ENCODE assay signal across 9 cellular contexts in the genomic region with DNA sequence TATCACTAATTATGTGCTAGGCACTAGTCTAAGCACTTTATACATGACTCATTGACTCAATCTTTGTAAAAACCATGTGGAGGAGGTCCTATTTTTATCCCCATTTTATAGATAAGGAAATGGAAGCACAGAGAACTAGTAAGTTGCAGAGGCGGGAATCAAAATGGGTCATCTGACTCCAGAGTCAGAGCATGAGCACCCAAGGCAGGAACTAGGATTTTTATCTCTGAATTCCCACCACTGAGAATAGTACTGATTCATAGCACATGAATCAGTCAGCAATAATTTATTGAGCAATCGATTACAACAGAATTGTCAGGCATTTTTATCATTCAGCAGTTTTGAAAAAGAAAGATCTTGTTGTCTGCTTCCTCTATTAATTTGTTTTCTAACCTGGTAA. TPM values are rescaled to one million over a fixed set of nuclear protein-coding genes. Genes with fewer than 3 reads are reported as not detected.
DNase-seq lines count a peak whose midpoint lies in the region; ATAC-seq and TF ChIP-seq lines count a peak whose summit lies in the region.
"Had no signal": no experiment of that assay in that cellular context is flagged by ENCODE, and none has a peak within 500 bp of the region (broad histone marks: within the 10 kb centered on the region; RNA-seq: fewer than 3 reads in every experiment).

No MANE protein-coding gene starts in this region.

- in situ Hi-C loops in G401 (cut with HindIII; ENCODE audit: low sequenced_read_pairs) = no loop called here

- no peak overlapping the region for H3K27ac Mint-ChIP-seq in progenitor cell of endocrine pancreas

- no peaks in the 10 kb centered on the region for H3K27me3 Mint-ChIP-seq in progenitor cell of endocrine pancreas

- no peak for ATAC-seq in GM21367 (IDR thresholded peaks at IDR 0.05; ENCODE audit: unreplicated experiment)

- H3K9me3 Mint-ChIP-seq in progenitor cell of endocrine pancreas (ENCODE audit: low read depth) = peaks cover 6% of the 10 kb centered on the region

- H3K4me1 Mint-ChIP-seq in progenitor cell of endocrine pancreas (ENCODE audit: low read depth) = peaks cover 29% of the 10 kb centered on the region

- TF ChIP-seq CTCF in foreskin fibroblast (IDR thresholded peaks at IDR 0.05; ENCODE audit: low read depth, low read length) (no peak), progenitor cell of endocrine pancreas (IDR thresholded peaks at IDR 0.05; ENCODE audit: unreplicated experiment) (no peak)

- H3K4me3 Mint-ChIP-seq in progenitor cell of endocrine pancreas (ENCODE audit: low read depth) = no peak overlapping the region

- DNase-seq in Daoy (ENCODE audit: low read depth) (peak; percentile 11), SW 1271 (lab: John Stamatoyannopoulos, UW) (peak; percentile 24 to 26), foreskin fibroblast (peak; percentile 90 to 93), skeletal muscle cell (ENCODE audit: low read depth) (peak; percentile 78), progenitor cell of endocrine pancreas (ENCODE audit: low spot score, unreplicated experiment) (no peak), G401 (ENCODE audit: low spot score) (no peak), SHP77 treated with DMSO at 0.1 percent for 48 hours (lab: John Stamatoyannopoulos, UW) (no peak)

- no peak overlapping the region for H3K4me3 ChIP-seq in foreskin fibroblast (ENCODE audit: low read depth in 1 of 2, low read length in 2 of 2)
- H3K4me3 ChIP-seq in skeletal muscle cell (ENCODE audit: low read depth, low read length) = no peak overlapping the region

- peaks cover 45% of the 10 kb centered on the region for H3K36me3 Mint-ChIP-seq in progenitor cell of endocrine pancreas (ENCODE audit: insufficient read depth)

RNA-seq across cellular contexts. Expression of a gene that starts 19.3 kb away (rescaled TPM):
- 22.7 and 25.7 TPM in 2 replicates for total RNA-seq in Daoy (2014; rRNA removed; shearing (Covaris generic))
- 92.2 and 98.3 TPM in 2 replicates for total RNA-seq in progenitor cell of endocrine pancreas
- 39.9 and 61.3 TPM in 2 replicates for total RNA-seq in G401 (2014; rRNA removed; shearing (Covaris generic))

RNA-seq across cellular contexts. Expression of a gene that starts 46.1 kb away (rescaled TPM):
- 31.8 and 40.7 TPM in 2 replicates for total RNA-seq in Daoy (2014; rRNA removed; shearing (Covaris generic))
- total RNA-seq in progenitor cell of endocrine pancreas = 67.5 and 68.8 TPM in 2 replicates
- total RNA-seq in G401 (2014; rRNA removed; shearing (Covaris generic)) = 78.2 and 130 TPM in 2 replicates

RNA-seq across cellular contexts. Expression of a gene that starts 57.2 kb away (rescaled TPM):
- 0.11 and 2.8 TPM in 2 replicates for total RNA-seq in Daoy (2014; rRNA removed; shearing (Covaris generic))
- total RNA-seq in progenitor cell of endocrine pancreas = 3.4 and 4.0 TPM in 2 replicates
- 0.37 and 2.8 TPM in 2 replicates for total RNA-seq in G401 (2014; rRNA removed; shearing (Covaris generic))
- total RNA-seq: activated CD8-positive, alpha-beta memory T cell treated with anti-CD3 and anti-CD28 coated beads for 36 hours had no signal

Comparison
In these comparisons a context has a peak if more than half of its experiments do, and no peak if none do; other contexts are left out.
1. DNase-seq: peak in Daoy (single experiment), SW 1271 (2 of 2), foreskin fibroblast (2 of 2) and skeletal muscle cell (single experiment); none in progenitor cell of endocrine pancreas (single experiment), G401 (single experiment) and SHP77 treated with DMSO at 0.1 percent for 48 hours (single experiment).